In genomic region chr3:78993375-78993774, GRCh38 we compare ENCODE assay signal across 1 cellular context.
TF ChIP-seq lines count a peak whose summit lies in the region.

No MANE protein-coding gene starts in this region.

TF ChIP-seq in GM12878, 131 proteins besides CTCF, POLR2A, EP300 and RAD21 (continued from another document):
- TF ChIP-seq ZNF687 (IDR thresholded peaks at IDR 0.05), result 0 out of 2 replicates have a peak, but pooled peaks have one; percentile 71
- no peak for TF ChIP-seq PAX8 (IDR thresholded peaks at IDR 0.05)
